Comparison of ENCODE assay signal across 20 cellular contexts in the genomic region with DNA sequence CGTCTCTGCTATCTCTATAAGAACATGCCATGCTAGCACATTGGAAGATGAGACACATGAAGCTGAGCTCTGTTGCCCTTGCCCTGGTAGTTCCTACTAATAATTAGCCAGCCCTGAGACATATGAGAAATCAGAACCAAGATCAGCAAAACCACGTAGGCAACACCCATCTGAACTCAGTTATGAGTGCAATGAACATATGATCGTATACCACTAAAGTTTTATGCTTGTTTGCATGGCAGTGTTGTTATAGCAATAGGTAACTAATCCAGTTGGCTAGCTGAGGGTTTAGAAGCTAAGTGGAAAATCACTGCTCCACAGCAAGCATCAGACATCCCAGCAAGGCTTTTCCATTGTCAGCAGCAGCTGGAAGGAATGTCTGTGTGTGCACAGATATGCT.
"Had no signal": no experiment of that assay in that cellular context is flagged by ENCODE, and none has a peak within 500 bp of the region (broad histone marks: within the 10 kb centered on the region; RNA-seq: fewer than 3 reads in every experiment).

No MANE protein-coding gene starts in this region.

- H3K27me3 ChIP-seq: esophagus muscularis mucosa, gastroesophageal sphincter, suprapubic skin, thyroid gland, upper lobe of left lung, uterus had no signal

- H3K36me3 ChIP-seq: esophagus muscularis mucosa, gastroesophageal sphincter, suprapubic skin, thyroid gland, upper lobe of left lung, uterus had no signal

- H3K4me1 ChIP-seq: esophagus muscularis mucosa, gastroesophageal sphincter, suprapubic skin, thyroid gland, upper lobe of left lung, uterus had no signal

- DNase-seq: effector memory CD8-positive, alpha-beta T cell; foreskin fibroblast; glutamatergic neuron; immature natural killer cell; kidney; mammary epithelial cell; natural killer cell; right cardiac atrium; stimulated activated CD4-positive, alpha-beta T cell treated with anti-CD3 and anti-CD28 coated beads, Interleukin-4, amount 100 ng/mL, for 1 hour; stimulated activated CD8-positive, alpha-beta memory T cell treated with anti-CD3 and anti-CD28 coated beads, Interleukin-4, amount 100 ng/mL, for 48 hours; stimulated activated naive CD8-positive, alpha-beta T cell treated with anti-CD3 and anti-CD28 coated beads, Interleukin-15, Interleukin-2, amounts not matched to agents 100 U/mL and 50 U/mL, for 24 hours; thyroid gland; upper lobe of left lung; uterus had no signal

- H3K9me3 ChIP-seq: esophagus muscularis mucosa, gastroesophageal sphincter, suprapubic skin, thyroid gland, upper lobe of left lung had no signal

- H3K4me3 ChIP-seq: esophagus muscularis mucosa, gastroesophageal sphincter, suprapubic skin, thyroid gland, upper lobe of left lung, uterus had no signal

- ATAC-seq: effector memory CD8-positive, alpha-beta T cell; gastroesophageal sphincter; left lobe of liver; natural killer cell; stimulated activated effector memory CD8-positive, alpha-beta T cell treated with anti-CD3 and anti-CD28 coated beads, Interleukin-12 subunit alpha, Interleukin-12 subunit beta, amount 100 ng/mL, for 72 hours; stimulated activated naive CD8-positive, alpha-beta T cell treated with anti-CD3 and anti-CD28 coated beads, Interleukin-15, Interleukin-2, amounts not matched to agents 100 U/mL and 50 U/mL, for 24 hours had no signal

- H3K27ac ChIP-seq: epithelial cell of prostate, esophagus muscularis mucosa, gastroesophageal sphincter, suprapubic skin, thyroid gland, upper lobe of left lung, uterus had no signal
